Comparison of ENCODE assay signal across 10 cellular contexts in genomic region chr3:142501004-142501926, GRCh38. TPM values are rescaled to one million over a fixed set of nuclear protein-coding genes. Genes with fewer than 3 reads are reported as not detected.
A peak's percentile ranks its signal among the peaks of the same experiment; 100 is the strongest.
DNase-seq lines count a peak whose midpoint lies in the region; ATAC-seq, FAIRE-seq and TF ChIP-seq lines count a peak whose summit lies in the region.
"Had no signal": no experiment of that assay in that cellular context is flagged by ENCODE, and none has a peak within 500 bp of the region (broad histone marks: within the 10 kb centered on the region; RNA-seq: fewer than 3 reads in every experiment).

No MANE protein-coding gene starts in this region.

- CTCF ChIA-PET in endothelial cell of umbilical vein (lab: Charles Lee), result interaction anchor here (1.0 kb wide), 2 partner anchors 11 to 77 kb away, joined by 3 read pairs; partner anchors contain the start of gene ATR
- CTCF ChIA-PET in activated CD4-positive, alpha-beta T cell treated with anti-CD3 and anti-CD28 coated beads for 36 hours (lab: Charles Lee), result interaction anchor here (0.7 kb wide), 1 partner anchor 189 kb away, joined by 3 read pairs; no protein-coding TSS in a partner anchor

- H3K9me3 Mint-ChIP-seq in activated CD4-positive, alpha-beta T cell treated with anti-CD3 and anti-CD28 coated beads for 36 hours (ENCODE audit: low read depth), result no peaks in the 10 kb centered on the region

- peaks cover 20% of the 10 kb centered on the region for H3F3A ChIP-seq in GM23248 (ENCODE audit: insufficient read depth)

- H3K27me3 ChIP-seq in GM23248 (replicated peaks; ENCODE audit: insufficient read depth), result no peaks in the 10 kb centered on the region
- no peaks in the 10 kb centered on the region for H3K27me3 ChIP-seq in endothelial cell of umbilical vein (ENCODE audit: control insufficient read depth in 2 of 2, insufficient read depth in 2 of 2, low read length in 2 of 2)

- H3K9me2 ChIP-seq in GM23248 (ENCODE audit: insufficient read depth), result no peaks in the 10 kb centered on the region

- intact Hi-C loops in endothelial cell of umbilical vein (cut with micrococcal nuclease), result no loop called here
- intact Hi-C loops in activated CD4-positive, alpha-beta T cell treated with anti-CD3 and anti-CD28 coated beads for 36 hours (cut with DNase I, micrococcal nuclease), result no loop called here

- H4K20me1 ChIP-seq in GM23248 (ENCODE audit: insufficient read depth) (no peaks in the 10 kb centered on the region), endothelial cell of umbilical vein (replicated peaks; ENCODE audit: control insufficient read depth, extremely low read depth, insufficient read depth, low read length) (no peaks in the 10 kb centered on the region)

- H3K27ac ChIP-seq in GM23248, result peak overlapping the region; percentile 42
- peak overlapping the region; percentile 66 for H3K27ac ChIP-seq in endothelial cell of umbilical vein (ENCODE audit: insufficient read depth, low read depth, low read length)

- peaks cover 8% of the 10 kb centered on the region for H3K36me3 ChIP-seq in GM23248 (ENCODE audit: low read depth)
- no peaks in the 10 kb centered on the region for H3K36me3 ChIP-seq in endothelial cell of umbilical vein (ENCODE audit: control insufficient read depth in 2 of 2, extremely low read depth in 1 of 2, insufficient read depth in 2 of 2, low read length in 2 of 2)

- H3K4me2 ChIP-seq in GM23248 (ENCODE audit: unreplicated experiment) (peak overlapping the region; percentile 55), endothelial cell of umbilical vein (ENCODE audit: insufficient read depth, low read length) (peak overlapping the region; percentile 42)

- peaks cover 58% of the 10 kb centered on the region for H3K36me3 Mint-ChIP-seq in activated CD4-positive, alpha-beta T cell treated with anti-CD3 and anti-CD28 coated beads for 36 hours (ENCODE audit: low read depth)

- no peaks in the 10 kb centered on the region for H3K9me3 ChIP-seq in GM23248 (ENCODE audit: low read depth)
- no peaks in the 10 kb centered on the region for H3K9me3 ChIP-seq in endothelial cell of umbilical vein (replicated peaks; ENCODE audit: control insufficient read depth, insufficient read depth, low read length)

- H2AFZ ChIP-seq in GM23248, result no peak overlapping the region
- H2AFZ ChIP-seq in endothelial cell of umbilical vein (ENCODE audit: low read depth, low read length), result no peak overlapping the region

- peaks cover 16% of the 10 kb centered on the region for H3K4me1 Mint-ChIP-seq in activated CD4-positive, alpha-beta T cell treated with anti-CD3 and anti-CD28 coated beads for 36 hours

- ATAC-seq in activated CD4-positive, alpha-beta T cell treated with anti-CD3 and anti-CD28 coated beads for 36 hours, result no peak
- ATAC-seq: left cardiac atrium had no signal

- no peak for TF ChIP-seq POLR2A in endothelial cell of umbilical vein (IDR thresholded peaks at IDR 0.05; ENCODE audit: low read depth, low read length)

- POLR2A ChIA-PET in endothelial cell of umbilical vein (lab: Charles Lee), result no interaction called here
- POLR2A ChIA-PET in activated CD4-positive, alpha-beta T cell treated with anti-CD3 and anti-CD28 coated beads for 36 hours (lab: Charles Lee), result no interaction called here

- BruUV-seq in endothelial cell of umbilical vein (replicated peaks; lab: Mats Ljungman, UMichigan), result no TSS peak

- H3K4me3 ChIP-seq in GM23248 (no peak overlapping the region), endothelial cell of umbilical vein (replicated peaks in 1 of 3; ENCODE audit: insufficient read depth in 1 of 3, low read depth in 1 of 3, low read length in 3 of 3) (no peak overlapping the region)

- no peaks in the 10 kb centered on the region for H3K27me3 Mint-ChIP-seq in activated CD4-positive, alpha-beta T cell treated with anti-CD3 and anti-CD28 coated beads for 36 hours

- no peaks in the 10 kb centered on the region for H3K9me1 ChIP-seq in endothelial cell of umbilical vein (replicated peaks; ENCODE audit: control insufficient read depth, extremely low read depth, insufficient read depth, low read length)

- DNase-seq in GM23248 (peak; percentile 77), RKO (ENCODE audit: low spot score) (peak; percentile 10), endothelial cell of umbilical vein (ENCODE audit: low read depth, low spot score) (peak; percentile 72), renal cortical epithelial cell (ENCODE audit: low read depth) (peak; percentile 24), NCI-H2029 treated with DMSO at 0.1 percent for 48 hours (lab: John Stamatoyannopoulos, UW) (no peak), medulla oblongata (ENCODE audit: extremely low spot score) (no peak), NAMALWA (ENCODE audit: low spot score) (no peak)
- no peak for DNase-seq in activated CD4-positive, alpha-beta T cell treated with anti-CD3 and anti-CD28 coated beads for 36 hours
- DNase-seq: left cardiac atrium, NCI-H2227 treated with DMSO at 0.1 percent for 48 hours had no signal

- H3K9ac ChIP-seq in GM23248 (no peak overlapping the region), endothelial cell of umbilical vein (replicated peaks; ENCODE audit: extremely low read depth, insufficient read depth, low read length) (no peak overlapping the region)

- WGBS in GM23248 (ENCODE audit: low coverage in 1 of 2, low lambda C conversion rate in 2 of 2, missing lambda C conversion rate in 2 of 2), 2 experiments, result 57 to 61% methylated on average over 5 of the region's 5 CpGs

- TF ChIP-seq CTCF in endothelial cell of umbilical vein (IDR thresholded peaks at IDR 0.05; ENCODE audit: extremely low read depth in 1 of 2, insufficient read depth in 1 of 2, low read depth in 1 of 2, low read length in 2 of 2), result no peak

- H3K27ac Mint-ChIP-seq in activated CD4-positive, alpha-beta T cell treated with anti-CD3 and anti-CD28 coated beads for 36 hours, result no peak overlapping the region

- H3K4me1 ChIP-seq in GM23248 (ENCODE audit: insufficient read depth) (peaks cover 17% of the 10 kb centered on the region), endothelial cell of umbilical vein (ENCODE audit: control insufficient read depth, extremely low read depth, insufficient read depth, low read length) (peaks cover 10% of the 10 kb centered on the region)

- no peak overlapping the region for H3K4me3 Mint-ChIP-seq in activated CD4-positive, alpha-beta T cell treated with anti-CD3 and anti-CD28 coated beads for 36 hours

- in situ Hi-C loops in GM23248 (cut with MboI), result no loop called here

- dilution Hi-C loops in endothelial cell of umbilical vein (cut with MboI; ENCODE audit: extremely low pct_ligation_motif_present, low sequenced_read_pairs), result no loop called here

- peak; percentile 69 for FAIRE-seq in endothelial cell of umbilical vein (lab: Jason Lieb, UNC)

- H3K79me2 ChIP-seq in GM23248 (ENCODE audit: insufficient read depth) (no peaks in the 10 kb centered on the region), endothelial cell of umbilical vein (ENCODE audit: control insufficient read depth, insufficient read depth, low read length) (no peaks in the 10 kb centered on the region)

TF ChIP-seq in endothelial cell of umbilical vein, 7 proteins besides CTCF, POLR2A, EP300 and RAD21:
- TF ChIP-seq MYC (IDR thresholded peaks at IDR 0.05; ENCODE audit: low read depth, low read length) (no peak), GATA2 (IDR thresholded peaks at IDR 0.05; ENCODE audit: insufficient read depth, insufficient read length, low read depth, low read length) (peak; percentile 46), MAX (IDR thresholded peaks at IDR 0.05; ENCODE audit: insufficient read depth, insufficient read length) (no peak), EZH2 (IDR thresholded peaks at IDR 0.05; ENCODE audit: borderline replicate concordance, low read depth, low read length, severe bottlenecking) (no peak), JUN (IDR thresholded peaks at IDR 0.05; ENCODE audit: borderline replicate concordance, insufficient read depth, insufficient read length, low read depth) (peak; percentile 5), POLR2AphosphoS5 (IDR thresholded peaks at IDR 0.05; ENCODE audit: insufficient read depth, low read depth, low read length) (no peak), FOS (IDR thresholded peaks at IDR 0.05; ENCODE audit: borderline replicate concordance, insufficient read depth, low read length) (no peak)
TF ChIP-seq in endothelial cell of umbilical vein: peak in this region for 2.

RNA-seq across cellular contexts. Expression of gene XRN1, which starts 53.4 kb away (rescaled TPM):
- 18.0 and 35.0 TPM in 2 replicates for total RNA-seq in GM23248 (2014; rRNA removed; shearing (Covaris generic))
- polyA plus RNA-seq in GM23248 (2016; fragmentation: Nextera tagmentation; extraction: Ambion mirVana) (15.4 and 17.5 TPM in 2 replicates), endothelial cell of umbilical vein (3.4 and 4.4 TPM in 2 replicates)
- total RNA-seq in endothelial cell of umbilical vein (34.4 and 40.0 TPM in 2 replicates), renal cortical epithelial cell (26.6 and 34.7 TPM in 2 replicates)
- polyA plus RNA-seq in endothelial cell of umbilical vein (2011; cell fraction: cytosol; rRNA removed), result 3.7 and 4.0 TPM in 2 replicates
- 27.6 and 30.3 TPM in 2 replicates for polyA plus RNA-seq in endothelial cell of umbilical vein (2011; cell fraction: nucleus; rRNA removed)
- polyA plus RNA-seq in endothelial cell of umbilical vein (2012), result 9.3 and 12.7 TPM in 2 replicates
- polyA minus RNA-seq in endothelial cell of umbilical vein, result 44.4 and 49.5 TPM in 2 replicates
- polyA minus RNA-seq in endothelial cell of umbilical vein (2011; cell fraction: cytosol; rRNA and poly(A)+ RNA removed), result 17.8 TPM
- polyA minus RNA-seq in endothelial cell of umbilical vein (2011; cell fraction: nucleus; rRNA and poly(A)+ RNA removed), result 118 and 126 TPM in 2 replicates
- 100 to 1,000 TPM in 1 of 2 experiments, 10 to 100 TPM in 1; 54.2 to 117 TPM for total RNA-seq in activated CD4-positive, alpha-beta T cell treated with anti-CD3 and anti-CD28 coated beads for 36 hours

Comparison
In these comparisons a context has a peak if more than half of its experiments do, and no peak if none do; other contexts are left out.
1. DNase-seq: peak in GM23248 (single experiment), RKO (single experiment), endothelial cell of umbilical vein (single experiment) and renal cortical epithelial cell (single experiment); none in NCI-H2029 treated with DMSO at 0.1 percent for 48 hours (single experiment), medulla oblongata (single experiment), activated CD4-positive, alpha-beta T cell treated with anti-CD3 and anti-CD28 coated beads for 36 hours (single experiment) and NAMALWA (single experiment).